1 cellular context compared by ENCODE assay signal in the genomic region with DNA sequence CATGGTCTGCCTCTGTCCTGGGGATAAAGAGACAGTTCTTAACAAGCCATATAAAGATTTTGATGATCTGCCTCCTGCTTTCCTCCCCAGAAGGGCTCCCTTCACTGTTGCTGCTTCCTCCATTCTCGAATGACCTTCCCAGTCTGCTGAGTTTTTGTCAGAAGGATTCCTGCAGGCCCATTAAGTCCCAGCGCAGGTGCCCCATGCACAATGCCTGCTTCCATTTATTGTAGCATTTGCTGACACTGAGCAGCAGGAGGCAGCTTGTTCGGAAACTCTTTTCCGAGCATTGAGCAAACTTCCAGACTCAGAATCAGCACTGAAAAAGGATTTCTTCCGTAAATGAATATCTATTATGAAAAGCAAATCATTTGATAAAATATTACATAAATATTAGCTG.
TF ChIP-seq lines count a peak whose summit lies in the region.

No MANE protein-coding gene starts in this region.

TF ChIP-seq in GM23338, 12 proteins besides CTCF, POLR2A, EP300 and RAD21 (continued from another document):
- TF ChIP-seq, protein P1, sequence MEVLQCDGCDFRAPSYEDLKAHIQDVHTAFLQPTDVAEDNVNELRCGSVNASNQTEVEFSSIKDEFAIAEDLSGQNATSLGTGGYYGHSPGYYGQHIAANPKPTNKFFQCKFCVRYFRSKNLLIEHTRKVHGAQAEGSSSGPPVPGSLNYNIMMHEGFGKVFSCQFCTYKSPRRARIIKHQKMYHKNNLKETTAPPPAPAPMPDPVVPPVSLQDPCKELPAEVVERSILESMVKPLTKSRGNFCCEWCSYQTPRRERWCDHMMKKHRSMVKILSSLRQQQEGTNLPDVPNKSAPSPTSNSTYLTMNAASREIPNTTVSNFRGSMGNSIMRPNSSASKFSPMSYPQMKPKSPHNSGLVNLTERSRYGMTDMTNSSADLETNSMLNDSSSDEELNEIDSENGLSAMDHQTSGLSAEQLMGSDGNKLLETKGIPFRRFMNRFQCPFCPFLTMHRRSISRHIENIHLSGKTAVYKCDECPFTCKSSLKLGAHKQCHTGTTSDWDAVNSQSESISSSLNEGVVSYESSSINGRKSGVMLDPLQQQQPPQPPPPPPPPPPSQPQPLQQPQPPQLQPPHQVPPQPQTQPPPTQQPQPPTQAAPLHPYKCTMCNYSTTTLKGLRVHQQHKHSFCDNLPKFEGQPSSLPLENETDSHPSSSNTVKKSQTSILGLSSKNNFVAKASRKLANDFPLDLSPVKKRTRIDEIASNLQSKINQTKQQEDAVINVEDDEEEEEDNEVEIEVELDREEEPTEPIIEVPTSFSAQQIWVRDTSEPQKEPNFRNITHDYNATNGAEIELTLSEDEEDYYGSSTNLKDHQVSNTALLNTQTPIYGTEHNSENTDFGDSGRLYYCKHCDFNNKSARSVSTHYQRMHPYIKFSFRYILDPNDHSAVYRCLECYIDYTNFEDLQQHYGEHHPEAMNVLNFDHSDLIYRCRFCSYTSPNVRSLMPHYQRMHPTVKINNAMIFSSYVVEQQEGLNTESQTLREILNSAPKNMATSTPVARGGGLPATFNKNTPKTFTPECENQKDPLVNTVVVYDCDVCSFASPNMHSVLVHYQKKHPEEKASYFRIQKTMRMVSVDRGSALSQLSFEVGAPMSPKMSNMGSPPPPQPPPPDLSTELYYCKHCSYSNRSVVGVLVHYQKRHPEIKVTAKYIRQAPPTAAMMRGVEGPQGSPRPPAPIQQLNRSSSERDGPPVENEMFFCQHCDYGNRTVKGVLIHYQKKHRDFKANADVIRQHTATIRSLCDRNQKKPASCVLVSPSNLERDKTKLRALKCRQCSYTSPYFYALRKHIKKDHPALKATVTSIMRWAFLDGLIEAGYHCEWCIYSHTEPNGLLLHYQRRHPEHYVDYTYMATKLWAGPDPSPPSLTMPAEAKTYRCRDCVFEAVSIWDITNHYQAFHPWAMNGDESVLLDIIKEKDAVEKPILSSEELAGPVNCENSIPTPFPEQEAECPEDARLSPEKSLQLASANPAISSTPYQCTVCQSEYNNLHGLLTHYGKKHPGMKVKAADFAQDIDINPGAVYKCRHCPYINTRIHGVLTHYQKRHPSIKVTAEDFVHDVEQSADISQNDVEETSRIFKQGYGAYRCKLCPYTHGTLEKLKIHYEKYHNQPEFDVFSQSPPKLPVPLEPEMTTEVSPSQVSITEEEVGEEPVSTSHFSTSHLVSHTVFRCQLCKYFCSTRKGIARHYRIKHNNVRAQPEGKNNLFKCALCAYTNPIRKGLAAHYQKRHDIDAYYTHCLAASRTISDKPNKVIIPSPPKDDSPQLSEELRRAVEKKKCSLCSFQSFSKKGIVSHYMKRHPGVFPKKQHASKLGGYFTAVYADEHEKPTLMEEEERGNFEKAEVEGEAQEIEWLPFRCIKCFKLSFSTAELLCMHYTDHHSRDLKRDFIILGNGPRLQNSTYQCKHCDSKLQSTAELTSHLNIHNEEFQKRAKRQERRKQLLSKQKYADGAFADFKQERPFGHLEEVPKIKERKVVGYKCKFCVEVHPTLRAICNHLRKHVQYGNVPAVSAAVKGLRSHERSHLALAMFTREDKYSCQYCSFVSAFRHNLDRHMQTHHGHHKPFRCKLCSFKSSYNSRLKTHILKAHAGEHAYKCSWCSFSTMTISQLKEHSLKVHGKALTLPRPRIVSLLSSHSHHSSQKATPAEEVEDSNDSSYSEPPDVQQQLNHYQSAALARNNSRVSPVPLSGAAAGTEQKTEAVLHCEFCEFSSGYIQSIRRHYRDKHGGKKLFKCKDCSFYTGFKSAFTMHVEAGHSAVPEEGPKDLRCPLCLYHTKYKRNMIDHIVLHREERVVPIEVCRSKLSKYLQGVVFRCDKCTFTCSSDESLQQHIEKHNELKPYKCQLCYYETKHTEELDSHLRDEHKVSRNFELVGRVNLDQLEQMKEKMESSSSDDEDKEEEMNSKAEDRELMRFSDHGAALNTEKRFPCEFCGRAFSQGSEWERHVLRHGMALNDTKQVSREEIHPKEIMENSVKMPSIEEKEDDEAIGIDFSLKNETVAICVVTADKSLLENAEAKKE (CRISPR knock-in tag; IDR thresholded peaks at IDR 0.05), result no peak
- no peak for TF ChIP-seq CREB1 (CRISPR knock-in tag; IDR thresholded peaks at IDR 0.05; ENCODE audit: low read depth)
- no peak for TF ChIP-seq STAT1 (IDR thresholded peaks at IDR 0.05; ENCODE audit: unreplicated experiment)
- TF ChIP-seq, protein P2, sequence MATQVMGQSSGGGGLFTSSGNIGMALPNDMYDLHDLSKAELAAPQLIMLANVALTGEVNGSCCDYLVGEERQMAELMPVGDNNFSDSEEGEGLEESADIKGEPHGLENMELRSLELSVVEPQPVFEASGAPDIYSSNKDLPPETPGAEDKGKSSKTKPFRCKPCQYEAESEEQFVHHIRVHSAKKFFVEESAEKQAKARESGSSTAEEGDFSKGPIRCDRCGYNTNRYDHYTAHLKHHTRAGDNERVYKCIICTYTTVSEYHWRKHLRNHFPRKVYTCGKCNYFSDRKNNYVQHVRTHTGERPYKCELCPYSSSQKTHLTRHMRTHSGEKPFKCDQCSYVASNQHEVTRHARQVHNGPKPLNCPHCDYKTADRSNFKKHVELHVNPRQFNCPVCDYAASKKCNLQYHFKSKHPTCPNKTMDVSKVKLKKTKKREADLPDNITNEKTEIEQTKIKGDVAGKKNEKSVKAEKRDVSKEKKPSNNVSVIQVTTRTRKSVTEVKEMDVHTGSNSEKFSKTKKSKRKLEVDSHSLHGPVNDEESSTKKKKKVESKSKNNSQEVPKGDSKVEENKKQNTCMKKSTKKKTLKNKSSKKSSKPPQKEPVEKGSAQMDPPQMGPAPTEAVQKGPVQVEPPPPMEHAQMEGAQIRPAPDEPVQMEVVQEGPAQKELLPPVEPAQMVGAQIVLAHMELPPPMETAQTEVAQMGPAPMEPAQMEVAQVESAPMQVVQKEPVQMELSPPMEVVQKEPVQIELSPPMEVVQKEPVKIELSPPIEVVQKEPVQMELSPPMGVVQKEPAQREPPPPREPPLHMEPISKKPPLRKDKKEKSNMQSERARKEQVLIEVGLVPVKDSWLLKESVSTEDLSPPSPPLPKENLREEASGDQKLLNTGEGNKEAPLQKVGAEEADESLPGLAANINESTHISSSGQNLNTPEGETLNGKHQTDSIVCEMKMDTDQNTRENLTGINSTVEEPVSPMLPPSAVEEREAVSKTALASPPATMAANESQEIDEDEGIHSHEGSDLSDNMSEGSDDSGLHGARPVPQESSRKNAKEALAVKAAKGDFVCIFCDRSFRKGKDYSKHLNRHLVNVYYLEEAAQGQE (IDR thresholded peaks at IDR 0.05; ENCODE audit: unreplicated experiment), result no peak
- no peak for TF ChIP-seq EZH2 (IDR thresholded peaks at IDR 0.05; ENCODE audit: low read depth, unreplicated experiment)
- TF ChIP-seq POLR2AphosphoS5 (IDR thresholded peaks at IDR 0.05; ENCODE audit: low read depth), result no peak
- TF ChIP-seq EZH2phosphoT487 (IDR thresholded peaks at IDR 0.05; ENCODE audit: unreplicated experiment), result no peak
